ENCODE assay signal across 12 cellular contexts in the genomic region with DNA sequence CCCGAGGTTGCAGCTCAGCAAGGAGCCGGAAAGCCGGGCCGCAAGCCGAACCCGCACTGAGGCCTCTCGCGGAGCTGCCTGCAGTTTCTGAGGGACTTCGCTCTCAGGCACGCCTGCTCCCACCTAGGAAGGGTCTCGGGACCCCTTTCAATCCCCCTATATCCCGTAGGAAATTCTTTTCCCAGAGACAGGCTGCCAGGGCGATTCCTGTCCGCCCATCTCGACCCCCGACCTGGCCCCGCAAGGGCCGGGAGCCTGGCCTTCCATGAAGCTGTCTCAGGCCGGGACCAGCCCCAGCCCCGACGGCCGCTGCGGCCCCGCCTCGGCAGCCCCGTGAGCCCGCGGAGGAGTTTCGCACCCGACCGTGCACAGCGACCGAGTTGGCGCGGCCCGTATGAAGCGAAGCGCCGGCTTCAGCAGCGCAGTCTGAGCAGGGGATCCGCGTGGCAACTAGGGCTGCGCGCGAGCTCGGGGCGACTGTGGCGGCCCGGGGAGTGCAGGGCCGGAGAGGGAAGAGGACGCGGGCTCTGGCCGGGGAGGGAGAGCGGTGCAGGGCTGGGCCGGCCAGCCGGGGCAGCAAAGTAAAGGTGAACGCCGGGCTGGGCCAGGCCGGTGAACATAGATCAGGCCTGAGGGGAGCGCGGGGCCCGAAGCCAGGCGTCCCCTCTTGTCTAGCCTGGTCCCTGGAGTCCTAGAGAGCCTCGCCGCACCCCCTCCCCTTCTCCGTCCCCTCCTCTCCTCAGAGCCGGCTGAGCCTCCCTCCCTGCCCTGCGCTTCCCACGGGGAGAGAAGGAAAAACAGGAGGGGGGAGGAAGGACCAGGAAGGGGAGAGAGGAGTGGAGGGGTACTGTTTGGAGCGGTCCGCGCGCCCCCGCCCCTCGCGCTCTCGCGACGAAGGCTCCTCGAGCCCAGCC. TPM values are rescaled to one million over a fixed set of nuclear protein-coding genes. Genes with fewer than 3 reads are reported as not detected.
DNase-seq lines count a peak whose midpoint lies in the region; ATAC-seq and TF ChIP-seq lines count a peak whose summit lies in the region.
"Had no signal": no experiment of that assay in that cellular context is flagged by ENCODE, and none has a peak within 500 bp of the region (broad histone marks: within the 10 kb centered on the region; RNA-seq: fewer than 3 reads in every experiment).

No MANE protein-coding gene starts in this region.

- H3K27me3 Mint-ChIP-seq in activated T-helper 17 cell treated with anti-CD3 and anti-CD28 coated beads, Interleukin-2, amount 50 U/mL, for 72 hours: peaks cover 44% of the 10 kb centered on the region

- peaks cover 100% of the 10 kb centered on the region in 2 donors for H3K27me3 ChIP-seq in left lung

- H3K36me3 ChIP-seq in left lung: no peaks in the 10 kb centered on the region
- H3K36me3 ChIP-seq: HAP-1 had no signal

- TF ChIP-seq CTCF in left lung (IDR thresholded peaks at IDR 0.05): no peak

- H3K4me3 Mint-ChIP-seq in activated T-helper 17 cell treated with anti-CD3 and anti-CD28 coated beads, Interleukin-2, amount 50 U/mL, for 72 hours: peak overlapping the region; percentile 67

- no peak overlapping the region for H3K4me3 ChIP-seq in left lung
- H3K4me3 ChIP-seq: HAP-1 had no signal

- H3K27ac ChIP-seq in left lung: no peak overlapping the region

- H3K4me1 ChIP-seq in left lung: peaks cover 27 to 71% of the 10 kb centered on the region in 2 donors
- H3K4me1 ChIP-seq: HAP-1 had no signal

- no peak for ATAC-seq in activated T-helper 17 cell treated with anti-CD3 and anti-CD28 coated beads, Interleukin-2, amount 50 U/mL, for 72 hours (replicated peaks)
- peak; percentile 28 for ATAC-seq in left lung
- ATAC-seq in GM18498 (IDR thresholded peaks at IDR 0.05; ENCODE audit: unreplicated experiment): no peak

- H3K27ac Mint-ChIP-seq in activated T-helper 17 cell treated with anti-CD3 and anti-CD28 coated beads, Interleukin-2, amount 50 U/mL, for 72 hours: no peak overlapping the region
- H3K27ac Mint-ChIP-seq: natural killer cell had no signal

- peaks cover 11% of the 10 kb centered on the region for H3K4me1 Mint-ChIP-seq in activated T-helper 17 cell treated with anti-CD3 and anti-CD28 coated beads, Interleukin-2, amount 50 U/mL, for 72 hours

- H3K36me3 Mint-ChIP-seq in activated T-helper 17 cell treated with anti-CD3 and anti-CD28 coated beads, Interleukin-2, amount 50 U/mL, for 72 hours (ENCODE audit: low read depth): peaks cover 5% of the 10 kb centered on the region
- H3K36me3 Mint-ChIP-seq: natural killer cell had no signal

- H3K9me3 ChIP-seq in left lung: no peaks in the 10 kb centered on the region
- H3K9me3 ChIP-seq: HAP-1 had no signal

- intact Hi-C loops in left lung (cut with DNase I): no loop called here

- H3K9me3 Mint-ChIP-seq in activated T-helper 17 cell treated with anti-CD3 and anti-CD28 coated beads, Interleukin-2, amount 50 U/mL, for 72 hours: no peaks in the 10 kb centered on the region
- H3K9me3 Mint-ChIP-seq: natural killer cell had no signal

- DNase-seq in stimulated activated CD4-positive, alpha-beta T cell treated with anti-CD3 and anti-CD28 coated beads, Interleukin-12 subunit alpha, Interleukin-12 subunit beta, amount 100 ng/mL, for 4 hours: peak; percentile 22
- no peak for DNase-seq in stimulated activated CD4-positive, alpha-beta T cell treated with anti-CD3 and anti-CD28 coated beads, Interleukin-4, amount 100 ng/mL, for 4 hours
- DNase-seq in left lung: no peak
- no peak for DNase-seq in NCI-H1436 (lab: John Stamatoyannopoulos, UW)
- no peak for DNase-seq in middle frontal gyrus (ENCODE audit: extremely low spot score, low spot score)
- DNase-seq in NCI-H1436 treated with DMSO at 0.1 percent for 48 hours (lab: John Stamatoyannopoulos, UW): no peak
- DNase-seq: natural killer cell had no signal

RNA-seq across cellular contexts. Expression of a gene that starts 0.9 kb away (rescaled TPM):
- under 1 TPM in 1 of 2 donors, not detected in 1; 0.15 TPM for total RNA-seq in activated T-helper 17 cell treated with anti-CD3 and anti-CD28 coated beads, Interleukin-2, amount 50 U/mL, for 72 hours
- total RNA-seq in left lung: not detected
- total RNA-seq: G401; T-helper 2 cell treated with Interferon-gamma antibody and Interleukin-4, amounts not matched to agents 100 ng/mL and 5 ng/mL, for 36 hours had no signal

RNA-seq across cellular contexts. Expression of a gene that starts 30.1 kb away (rescaled TPM):
- 10 to 100 TPM; 66.9 to 89.1 TPM for total RNA-seq in activated T-helper 17 cell treated with anti-CD3 and anti-CD28 coated beads, Interleukin-2, amount 50 U/mL, for 72 hours
- total RNA-seq in left lung: 10 to 100 TPM; 17.5 to 27.6 TPM
